Comparison of ENCODE assay signal across 11 cellular contexts in the genomic region with DNA sequence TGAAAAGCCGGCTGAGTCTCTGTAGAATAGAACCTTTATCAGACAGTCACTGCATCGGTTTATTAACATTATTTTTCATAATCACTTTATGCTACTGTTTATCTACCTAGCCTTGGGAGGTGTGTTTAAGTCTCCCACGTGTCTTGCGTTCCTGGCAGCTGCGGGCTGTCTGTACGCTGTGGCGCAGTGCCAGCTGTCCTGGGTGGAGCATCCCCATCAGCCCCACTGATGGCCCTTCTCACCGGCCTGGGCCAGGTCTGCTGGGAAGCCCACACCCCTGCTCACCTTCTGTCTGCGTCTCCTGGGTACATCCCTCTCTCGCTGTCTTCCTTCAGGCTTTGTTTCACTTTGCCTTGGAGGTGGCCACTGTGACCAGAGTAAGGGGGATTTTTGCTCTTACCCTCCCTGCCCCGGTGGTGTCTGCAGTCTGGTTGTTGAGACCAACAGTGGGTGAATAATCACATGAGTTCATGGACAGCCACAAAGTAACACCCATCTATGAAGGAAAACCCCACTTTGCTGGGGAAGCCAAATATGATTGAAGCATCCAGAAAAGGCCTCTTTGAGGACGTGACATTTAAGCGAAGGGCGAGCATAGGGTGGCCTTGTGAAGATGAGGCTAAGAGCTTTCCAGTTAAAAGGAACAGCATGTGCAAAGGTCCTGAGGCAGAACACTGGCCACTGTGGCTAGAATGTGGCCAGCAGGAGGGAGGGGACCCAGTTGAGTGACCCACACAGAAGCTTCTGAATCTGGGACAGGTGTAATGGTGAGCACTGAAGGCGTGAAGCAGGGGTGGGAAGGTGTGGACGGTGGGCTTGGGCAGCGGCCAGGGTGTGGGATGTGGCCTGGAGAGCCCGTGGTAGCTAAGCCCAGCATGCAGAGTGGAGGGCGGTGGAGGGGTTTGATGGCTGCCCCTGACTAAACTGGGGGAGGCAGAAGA. TPM values are rescaled to one million over a fixed set of nuclear protein-coding genes. Genes with fewer than 3 reads are reported as not detected.
DNase-seq lines count a peak whose midpoint lies in the region; ATAC-seq and TF ChIP-seq lines count a peak whose summit lies in the region.
"Had no signal": no experiment of that assay in that cellular context is flagged by ENCODE, and none has a peak within 500 bp of the region (broad histone marks: within the 10 kb centered on the region; RNA-seq: fewer than 3 reads in every experiment).

No MANE protein-coding gene starts in this region.

- peak overlapping the region; percentile 90 to 98 for H3K27ac ChIP-seq in right atrium auricular region
- H3K27ac ChIP-seq: GM23248 had no signal

- H3K27ac Mint-ChIP-seq in T-helper 17 cell = peak overlapping the region; percentile 56
- H3K27ac Mint-ChIP-seq in memory B cell = peak overlapping the region; percentile 22

- intact Hi-C loops in cardiac septum (cut with DNase I) = no loop called here

- H3K27me3 Mint-ChIP-seq in T-helper 17 cell (no peaks in the 10 kb centered on the region), memory B cell (peaks cover 8% of the 10 kb centered on the region)

- H3K36me3 ChIP-seq in right atrium auricular region = no peaks in the 10 kb centered on the region

- DNase-seq in right atrium auricular region (ENCODE audit: low spot score) = no peak
- no peak for DNase-seq in cardiac septum (ENCODE audit: low spot score)
- DNase-seq in T-helper 17 cell = no peak
- no peak for DNase-seq in memory B cell (ENCODE audit: low spot score in 2 of 2)
- DNase-seq in omental fat pad (ENCODE audit: low spot score) = no peak
- no peak for DNase-seq in activated CD8-positive, alpha-beta memory T cell treated with anti-CD3 and anti-CD28 coated beads for 24 hours
- DNase-seq: NCI-H1092, OCI-M1 had no signal

- H3K4me1 ChIP-seq in right atrium auricular region = peaks cover 0 to 46% of the 10 kb centered on the region in 2 donors

- ATAC-seq in T-helper 17 cell = no peak
- ATAC-seq in memory B cell (ENCODE audit: low read depth) = no peak
- no peak for ATAC-seq in omental fat pad (ENCODE audit: low FRiP score)
- ATAC-seq in HG02623 (IDR thresholded peaks at IDR 0.05; ENCODE audit: unreplicated experiment) = no peak

- no peak overlapping the region for H3K4me3 Mint-ChIP-seq in T-helper 17 cell
- H3K4me3 Mint-ChIP-seq in memory B cell = no peak overlapping the region
- H3K4me3 Mint-ChIP-seq: neural crest cell had no signal

- H3K4me3 ChIP-seq in right atrium auricular region = no peak overlapping the region
- H3K4me3 ChIP-seq: GM23248 had no signal

- no peaks in the 10 kb centered on the region for H3K27me3 ChIP-seq in right atrium auricular region

- H3K36me3 Mint-ChIP-seq in T-helper 17 cell (ENCODE audit: low read depth) (no peaks in the 10 kb centered on the region), memory B cell (no peaks in the 10 kb centered on the region)

- no peak for TF ChIP-seq CTCF in right atrium auricular region (IDR thresholded peaks at IDR 0.05)
- TF ChIP-seq CTCF in omental fat pad (IDR thresholded peaks at IDR 0.05) = no peak

- H3K9me3 ChIP-seq in right atrium auricular region = no peaks in the 10 kb centered on the region
- H3K9me3 ChIP-seq in T-helper 17 cell (ENCODE audit: control insufficient read depth, low read length, poor library complexity, severe bottlenecking) = no peaks in the 10 kb centered on the region

- H3K4me1 Mint-ChIP-seq in T-helper 17 cell (peaks cover 39% of the 10 kb centered on the region), memory B cell (peaks cover 20% of the 10 kb centered on the region)

- no peaks in the 10 kb centered on the region for H3K9me3 Mint-ChIP-seq in memory B cell
- H3K9me3 Mint-ChIP-seq: neural crest cell had no signal

RNA-seq across cellular contexts. Expression of a gene that starts 41.7 kb away (rescaled TPM):
- total RNA-seq in right atrium auricular region (100 to 1,000 TPM; 239 to 275 TPM), cardiac septum (253 TPM), T-helper 17 cell (1 to 10 TPM in 1 of 2 donors, not detected in 1; 1.6 TPM), omental fat pad (10 to 100 TPM in 3 of 4 donors, 1 to 10 TPM in 1; 1.3 to 50.8 (median 31.5) TPM)
